Comparison of ENCODE assay signal across 8 cellular contexts in the genomic region with DNA sequence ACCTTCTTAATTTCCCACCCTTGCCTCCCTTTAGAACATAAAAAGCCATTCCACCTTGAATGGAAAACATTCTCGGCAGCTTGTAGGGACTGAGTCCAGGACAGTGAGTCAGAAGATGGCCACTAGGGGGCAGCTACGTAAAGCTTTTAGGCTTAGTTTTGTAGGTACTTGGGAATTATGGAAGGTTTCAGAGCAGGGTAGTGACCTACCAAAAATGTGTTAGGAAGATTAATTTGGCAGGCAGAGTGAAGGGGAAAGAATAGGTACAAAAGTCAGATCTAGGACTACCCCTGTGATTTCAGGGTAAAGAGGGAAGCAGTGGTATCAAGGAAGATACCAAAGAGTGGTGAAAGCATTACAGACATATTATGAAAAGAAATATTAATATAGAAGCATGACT.
DNase-seq lines count a peak whose midpoint lies in the region; ATAC-seq and TF ChIP-seq lines count a peak whose summit lies in the region.

No MANE protein-coding gene starts in this region.

- 6 to 12% methylated on average over 2 of the region's 2 CpGs for WGBS in thyroid gland, 2 donors

- ATAC-seq in activated CD4-positive, alpha-beta T cell treated with anti-CD3 and anti-CD28 coated beads for 36 hours = peak; percentile 30
- ATAC-seq in SK-N-SH treated with all-trans-retinoic acid at 6 μM for 48 hours = peak; percentile 75

- POLR2A ChIA-PET in activated CD4-positive, alpha-beta T cell treated with anti-CD3 and anti-CD28 coated beads for 36 hours (lab: Charles Lee) = no interaction called here

- TF ChIP-seq CTCF in LNCaP clone FGC (IDR thresholded peaks at IDR 0.05; ENCODE audit: control insufficient read depth, extremely low read depth, insufficient read depth) = peak; percentile 68
- peak; percentile 81 for TF ChIP-seq CTCF in endothelial cell (IDR thresholded peaks at IDR 0.05; ENCODE audit: unreplicated experiment)
- peak; percentile 89 for TF ChIP-seq CTCF in mesothelial cell of epicardium (IDR thresholded peaks at IDR 0.05; ENCODE audit: unreplicated experiment)
- TF ChIP-seq CTCF in thyroid gland (IDR thresholded peaks at IDR 0.05) = peak; percentile 69 to 85 (median 80)

- H3K36me3 Mint-ChIP-seq in activated CD4-positive, alpha-beta T cell treated with anti-CD3 and anti-CD28 coated beads for 36 hours (ENCODE audit: low read depth) = no peaks in the 10 kb centered on the region
- no peaks in the 10 kb centered on the region for H3K36me3 Mint-ChIP-seq in endothelial cell (ENCODE audit: low read depth, unreplicated experiment)
- H3K36me3 Mint-ChIP-seq in mesothelial cell of epicardium = peaks cover 4% of the 10 kb centered on the region

- no peak overlapping the region for H3K27ac Mint-ChIP-seq in activated CD4-positive, alpha-beta T cell treated with anti-CD3 and anti-CD28 coated beads for 36 hours
- H3K27ac Mint-ChIP-seq in endothelial cell (ENCODE audit: unreplicated experiment) (no peak overlapping the region), mesothelial cell of epicardium (no peak overlapping the region)

- H3K27me3 Mint-ChIP-seq in activated CD4-positive, alpha-beta T cell treated with anti-CD3 and anti-CD28 coated beads for 36 hours = peaks cover 8% of the 10 kb centered on the region
- H3K27me3 Mint-ChIP-seq in endothelial cell (ENCODE audit: unreplicated experiment) (peaks cover 3% of the 10 kb centered on the region), mesothelial cell of epicardium (ENCODE audit: low read depth) (no peaks in the 10 kb centered on the region)

- H3K36me3 ChIP-seq in H7 (replicated peaks; ENCODE audit: control insufficient read depth, insufficient read depth, low read length) (no peaks in the 10 kb centered on the region), thyroid gland (no peaks in the 10 kb centered on the region)

- intact Hi-C loops in activated CD4-positive, alpha-beta T cell treated with anti-CD3 and anti-CD28 coated beads for 36 hours (cut with DNase I, micrococcal nuclease) = loop anchor here (1.0 to 5.0 kb wide), 3 partner anchors 683 to 1337 kb away; no protein-coding TSS in a partner anchor
- intact Hi-C loops in thyroid gland (cut with DNase I) = loop anchor here (10.0 kb wide), 1 partner anchor 665 kb away; a partner anchor contains a TSS

- DNase-seq in activated CD4-positive, alpha-beta T cell treated with anti-CD3 and anti-CD28 coated beads for 36 hours = peak; percentile 73
- DNase-seq in activated CD4-positive, alpha-beta T cell treated with anti-CD3 and anti-CD28 coated beads, Interleukin-2, amount 50 U/mL, for 1 hour = no peak
- DNase-seq in H7 (peak; percentile 23), LNCaP clone FGC (ENCODE audit: low read depth) (peak; percentile 8), endothelial cell (ENCODE audit: low spot score) (peak; percentile 70), mesothelial cell of epicardium (ENCODE audit: low spot score in 2 of 2, unreplicated experiment in 2 of 2) (peak in 1 of 2 experiments; percentile 67), thyroid gland (peak; percentile 81 to 84)

- no peaks in the 10 kb centered on the region for H3K4me1 ChIP-seq in thyroid gland

- H3K27me3 ChIP-seq in H7 (ENCODE audit: control insufficient read depth, insufficient read depth, low read length) = no peaks in the 10 kb centered on the region
- no peaks in the 10 kb centered on the region for H3K27me3 ChIP-seq in thyroid gland

- CTCF ChIA-PET in activated CD4-positive, alpha-beta T cell treated with anti-CD3 and anti-CD28 coated beads for 36 hours (lab: Charles Lee) = interaction anchor here (0.6 to 2.4 kb wide), 29 partner anchors 10 to 1338 kb away, joined by 3 to 14 read pairs (median 4); no protein-coding TSS in a partner anchor

- no peaks in the 10 kb centered on the region for H3K9me3 Mint-ChIP-seq in activated CD4-positive, alpha-beta T cell treated with anti-CD3 and anti-CD28 coated beads for 36 hours (ENCODE audit: low read depth)
- H3K9me3 Mint-ChIP-seq in endothelial cell (ENCODE audit: unreplicated experiment) = no peaks in the 10 kb centered on the region
- peaks cover 8% of the 10 kb centered on the region for H3K9me3 Mint-ChIP-seq in mesothelial cell of epicardium

- H3K4me3 Mint-ChIP-seq in activated CD4-positive, alpha-beta T cell treated with anti-CD3 and anti-CD28 coated beads for 36 hours = no peak overlapping the region
- H3K4me3 Mint-ChIP-seq in endothelial cell (ENCODE audit: unreplicated experiment) (no peak overlapping the region), mesothelial cell of epicardium (no peak overlapping the region)

- H3K9me3 ChIP-seq in thyroid gland = no peaks in the 10 kb centered on the region

- no peaks in the 10 kb centered on the region for H3K4me1 Mint-ChIP-seq in activated CD4-positive, alpha-beta T cell treated with anti-CD3 and anti-CD28 coated beads for 36 hours
- H3K4me1 Mint-ChIP-seq in endothelial cell (ENCODE audit: unreplicated experiment) (no peaks in the 10 kb centered on the region), mesothelial cell of epicardium (peaks cover 40% of the 10 kb centered on the region)

- H3K27ac ChIP-seq in thyroid gland = no peak overlapping the region

- TF ChIP-seq POLR2A in thyroid gland (IDR thresholded peaks at IDR 0.05) = no peak

- H3K4me3 ChIP-seq in H7 (ENCODE audit: insufficient read depth, low read depth, low read length) (no peak overlapping the region), LNCaP clone FGC (ENCODE audit: low read depth, low read length) (no peak overlapping the region), thyroid gland (replicated peaks in 1 of 3) (no peak overlapping the region)

TF ChIP-seq in SK-N-SH treated with all-trans-retinoic acid at 6 μM for 48 hours, 23 proteins besides CTCF, POLR2A, EP300 and RAD21:
- no peak for TF ChIP-seq ISL1 (CRISPR knock-in tag; IDR thresholded peaks at IDR 0.05)
- no peak for TF ChIP-seq OSR1 (CRISPR knock-in tag; IDR thresholded peaks at IDR 0.05)
- TF ChIP-seq ZNF565 (CRISPR knock-in tag; conservative IDR thresholded peaks at IDR 0.05; ENCODE audit: low read depth) = no peak
- TF ChIP-seq PPARA (CRISPR knock-in tag; IDR thresholded peaks at IDR 0.05; ENCODE audit: borderline replicate concordance) = no peak
- no peak for TF ChIP-seq ZNF70 (CRISPR knock-in tag; IDR thresholded peaks at IDR 0.05)
- TF ChIP-seq ARNTL (CRISPR knock-in tag; IDR thresholded peaks at IDR 0.05; ENCODE audit: borderline replicate concordance, low read depth) = no peak
- TF ChIP-seq CSDC2 (CRISPR knock-in tag; IDR thresholded peaks at IDR 0.05) = no peak
- TF ChIP-seq ZFP3 (CRISPR knock-in tag; IDR thresholded peaks at IDR 0.05) = no peak
